ENCODE assay signal across 1 cellular context in the genomic region with DNA sequence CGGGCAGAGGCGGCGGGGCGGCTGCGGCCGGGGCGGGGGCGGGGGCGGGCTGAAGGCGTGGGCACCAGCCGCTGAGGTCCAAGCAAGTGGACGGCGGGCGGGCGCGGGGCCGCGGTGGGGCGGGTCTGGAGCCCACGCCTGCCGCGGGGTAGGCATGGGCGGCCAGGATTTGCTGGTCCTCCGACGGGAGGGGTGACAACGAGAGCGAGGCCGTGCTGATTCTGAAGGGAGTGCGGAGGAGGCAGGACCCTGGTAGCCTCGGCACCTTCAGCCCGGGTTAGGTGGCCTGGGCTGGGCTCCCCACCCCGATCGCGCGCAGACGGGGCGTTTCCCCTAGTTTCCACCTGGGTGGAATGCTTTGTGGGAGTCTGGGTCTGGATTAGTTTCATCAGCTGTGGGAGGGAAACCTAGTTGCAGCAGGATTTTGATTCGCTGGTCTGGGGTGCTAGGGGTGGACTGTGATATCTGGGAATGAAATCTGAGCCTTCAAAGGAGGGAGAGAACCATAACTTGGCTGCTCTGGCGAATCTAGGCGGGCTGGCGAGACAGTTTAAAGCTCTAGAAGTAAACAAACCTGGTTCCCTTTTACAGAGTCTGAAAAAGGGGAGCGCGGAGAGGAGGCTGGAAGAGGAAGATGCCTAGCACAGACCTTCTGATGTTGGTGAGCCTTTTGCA.
TF ChIP-seq lines count a peak whose summit lies in the region.

No MANE protein-coding gene starts in this region.

TF ChIP-seq in HEK293, 187 proteins besides CTCF, POLR2A, EP300 and RAD21 (continued from another document):
- TF ChIP-seq, protein P1, sequence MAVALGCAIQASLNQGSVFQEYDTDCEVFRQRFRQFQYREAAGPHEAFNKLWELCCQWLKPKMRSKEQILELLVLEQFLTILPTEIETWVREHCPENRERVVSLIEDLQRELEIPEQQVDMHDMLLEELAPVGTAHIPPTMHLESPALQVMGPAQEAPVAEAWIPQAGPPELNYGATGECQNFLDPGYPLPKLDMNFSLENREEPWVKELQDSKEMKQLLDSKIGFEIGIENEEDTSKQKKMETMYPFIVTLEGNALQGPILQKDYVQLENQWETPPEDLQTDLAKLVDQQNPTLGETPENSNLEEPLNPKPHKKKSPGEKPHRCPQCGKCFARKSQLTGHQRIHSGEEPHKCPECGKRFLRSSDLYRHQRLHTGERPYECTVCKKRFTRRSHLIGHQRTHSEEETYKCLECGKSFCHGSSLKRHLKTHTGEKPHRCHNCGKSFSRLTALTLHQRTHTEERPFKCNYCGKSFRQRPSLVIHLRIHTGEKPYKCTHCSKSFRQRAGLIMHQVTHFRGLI (tag by site-specific recombination; IDR thresholded peaks at IDR 0.05), result peak; percentile 69
- TF ChIP-seq, protein P2, sequence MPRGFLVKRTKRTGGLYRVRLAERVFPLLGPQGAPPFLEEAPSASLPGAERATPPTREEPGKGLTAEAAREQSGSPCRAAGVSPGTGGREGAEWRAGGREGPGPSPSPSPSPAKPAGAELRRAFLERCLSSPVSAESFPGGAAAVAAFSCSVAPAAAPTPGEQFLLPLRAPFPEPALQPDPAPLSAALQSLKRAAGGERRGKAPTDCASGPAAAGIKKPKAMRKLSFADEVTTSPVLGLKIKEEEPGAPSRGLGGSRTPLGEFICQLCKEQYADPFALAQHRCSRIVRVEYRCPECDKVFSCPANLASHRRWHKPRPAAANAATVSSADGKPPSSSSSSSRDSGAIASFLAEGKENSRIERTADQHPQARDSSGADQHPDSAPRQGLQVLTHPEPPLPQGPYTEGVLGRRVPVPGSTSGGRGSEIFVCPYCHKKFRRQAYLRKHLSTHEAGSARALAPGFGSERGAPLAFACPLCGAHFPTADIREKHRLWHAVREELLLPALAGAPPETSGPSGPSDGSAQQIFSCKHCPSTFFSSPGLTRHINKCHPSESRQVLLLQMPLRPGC (tag by site-specific recombination; IDR thresholded peaks at IDR 0.05), result no peak
- TF ChIP-seq ZFP3 (tag by site-specific recombination; IDR thresholded peaks at IDR 0.05; ENCODE audit: low read depth), result no peak
- TF ChIP-seq, protein P3, sequence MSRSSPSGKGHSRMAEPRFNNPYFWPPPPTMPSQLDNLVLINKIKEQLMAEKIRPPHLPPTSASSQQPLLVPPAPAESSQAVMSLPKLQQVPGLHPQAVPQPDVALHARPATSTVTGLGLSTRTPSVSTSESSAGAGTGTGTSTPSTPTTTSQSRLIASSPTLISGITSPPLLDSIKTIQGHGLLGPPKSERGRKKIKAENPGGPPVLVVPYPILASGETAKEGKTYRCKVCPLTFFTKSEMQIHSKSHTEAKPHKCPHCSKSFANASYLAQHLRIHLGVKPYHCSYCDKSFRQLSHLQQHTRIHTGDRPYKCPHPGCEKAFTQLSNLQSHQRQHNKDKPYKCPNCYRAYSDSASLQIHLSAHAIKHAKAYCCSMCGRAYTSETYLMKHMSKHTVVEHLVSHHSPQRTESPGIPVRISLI (tag by site-specific recombination; IDR thresholded peaks at IDR 0.05), result no peak
- TF ChIP-seq TRIM28 (IDR thresholded peaks at IDR 0.05; ENCODE audit: borderline replicate concordance, low read length), result no peak
